ENCODE assay signal across 8 cellular contexts in genomic region chr1:145964328-145965118, GRCh38. TPM values are rescaled to one million over a fixed set of nuclear protein-coding genes. Genes with fewer than 3 reads are reported as not detected.
DNase-seq lines count a peak whose midpoint lies in the region; ATAC-seq and TF ChIP-seq lines count a peak whose summit lies in the region.

TSS of gene ANKRD34A (minus strand) at chr1:145964575. CDS start at chr1:145961759, 2,816 bp downstream.
TSS of gene POLR3GL (plus strand) at chr1:145964690. CDS start at chr1:145974866, 10,176 bp downstream.

- H3K4me1 Mint-ChIP-seq in CD4-positive, alpha-beta memory T cell, result peaks cover 29 to 69% (median 42%) of the 10 kb centered on the region in 4 donors
- peaks cover 48% of the 10 kb centered on the region for H3K4me1 Mint-ChIP-seq in activated CD4-positive, alpha-beta memory T cell treated with anti-CD3 and anti-CD28 coated beads, Interleukin-2, amount 10 ng/mL, durations not matched to agents 7 days and 5 days

- no peaks in the 10 kb centered on the region for H3K27me3 ChIP-seq in CD4-positive, alpha-beta memory T cell (ENCODE audit: insufficient read depth, low read length)
- H3K27me3 ChIP-seq in lung (ENCODE audit: control insufficient read depth, insufficient read depth), result no peaks in the 10 kb centered on the region

- peak within 1 kb of the TSS; percentile 71 for H3K27ac ChIP-seq in CD4-positive, alpha-beta memory T cell (ENCODE audit: low read depth, low read length)
- peak within 1 kb of the TSS; percentile 92 to 95 for H3K27ac ChIP-seq in lung (ENCODE audit: low read depth in 1 of 2, low read length in 1 of 2)

- WGBS in lung, 2 donors, result 1% methylated on average over 37 of the region's 37 CpGs

- ATAC-seq in GM19438 (IDR thresholded peaks at IDR 0.05; ENCODE audit: low read depth, unreplicated experiment) (peak; percentile 82), HG03571 (IDR thresholded peaks at IDR 0.05; ENCODE audit: unreplicated experiment) (peak; percentile 85), lung (ENCODE audit: insufficient read depth, low FRiP score) (peak; percentile 92)

- H3K36me3 ChIP-seq in CD4-positive, alpha-beta memory T cell (ENCODE audit: insufficient read depth, low read length), result no peaks in the 10 kb centered on the region
- peaks cover 0 to 5% of the 10 kb centered on the region in 2 donors for H3K36me3 ChIP-seq in lung (ENCODE audit: control insufficient read depth in 2 of 2, insufficient read depth in 2 of 2, low read length in 2 of 2)

- H3K9me3 Mint-ChIP-seq in CD4-positive, alpha-beta memory T cell, result peaks cover 0 to 5% (median 0%) of the 10 kb centered on the region in 8 donors
- peaks cover 5% of the 10 kb centered on the region for H3K9me3 Mint-ChIP-seq in activated CD4-positive, alpha-beta memory T cell treated with anti-CD3 and anti-CD28 coated beads, Interleukin-2, amount 10 ng/mL, durations not matched to agents 7 days and 5 days

- POLR2A ChIA-PET in CD4-positive, alpha-beta memory T cell (lab: Charles Lee; ENCODE audit: partially characterized antibody), result interaction anchor here (0.8 to 17.4 kb wide), 33 partner anchors 8 to 140 kb away, joined by 3 to 444 read pairs (median 4); partner anchors contain the start of genes NUDT17, PEX11B, PIAS3 and POLR3C
- POLR2A ChIA-PET in activated CD4-positive, alpha-beta memory T cell treated with anti-CD3 and anti-CD28 coated beads, Interleukin-2, amount 10 ng/mL, durations not matched to agents 7 days and 5 days (lab: Charles Lee), result interaction anchor here (0.9 to 12.6 kb wide), 35 partner anchors 9 to 684 kb away, joined by 3 to 264 read pairs (median 6); partner anchors contain the start of genes ANKRD35, HJV, NUDT17 and PEX11B

- H3K36me3 Mint-ChIP-seq in CD4-positive, alpha-beta memory T cell, result peaks cover 10 to 25% of the 10 kb centered on the region in 2 donors
- H3K36me3 Mint-ChIP-seq in activated CD4-positive, alpha-beta memory T cell treated with anti-CD3 and anti-CD28 coated beads, Interleukin-2, amount 10 ng/mL, durations not matched to agents 7 days and 5 days (ENCODE audit: low read depth), result peaks cover 14% of the 10 kb centered on the region

- TF ChIP-seq CTCF in lung (IDR thresholded peaks at IDR 0.05; ENCODE audit: control extremely low read depth, extremely low read depth), result no peak

- peak within 1 kb of the TSS; percentile 89 to 95 (median 93) for H3K4me3 Mint-ChIP-seq in CD4-positive, alpha-beta memory T cell
- H3K4me3 Mint-ChIP-seq in activated CD4-positive, alpha-beta memory T cell treated with anti-CD3 and anti-CD28 coated beads, Interleukin-2, amount 10 ng/mL, durations not matched to agents 7 days and 5 days, result peak within 1 kb of the TSS; percentile 96

- peaks cover 60% of the 10 kb centered on the region for H3K4me1 ChIP-seq in CD4-positive, alpha-beta memory T cell (ENCODE audit: insufficient read depth, low read length)
- peaks cover 11 to 16% of the 10 kb centered on the region in 2 donors for H3K4me1 ChIP-seq in lung (ENCODE audit: control insufficient read depth in 2 of 2, insufficient read depth in 2 of 2, low read length in 2 of 2)

- H3K4me3 ChIP-seq in CD4-positive, alpha-beta memory T cell (ENCODE audit: low read length in 2 of 2), result peak within 1 kb of the TSS; percentile 65 to 94
- H3K4me3 ChIP-seq in lung, result peak within 1 kb of the TSS; percentile 73

- CTCF ChIA-PET in CD4-positive, alpha-beta memory T cell (lab: Charles Lee; ENCODE audit: partially characterized antibody), result interaction anchor here (0.9 to 9.4 kb wide), 19 partner anchors 10 to 118 kb away, joined by 3 to 98 read pairs (median 5); partner anchors contain the start of genes NUDT17, PIAS3 and RBM8A
- CTCF ChIA-PET in activated CD4-positive, alpha-beta memory T cell treated with anti-CD3 and anti-CD28 coated beads, Interleukin-2, amount 10 ng/mL, durations not matched to agents 7 days and 5 days (lab: Charles Lee), result interaction anchor here (0.6 to 4.7 kb wide), 19 partner anchors 12 to 119 kb away, joined by 3 to 69 read pairs (median 5); partner anchors contain the start of genes ITGA10, NUDT17, PIAS3 and RBM8A

- no peaks in the 10 kb centered on the region for H3K27me3 Mint-ChIP-seq in CD4-positive, alpha-beta memory T cell
- H3K27me3 Mint-ChIP-seq in activated CD4-positive, alpha-beta memory T cell treated with anti-CD3 and anti-CD28 coated beads, Interleukin-2, amount 10 ng/mL, durations not matched to agents 7 days and 5 days, result peaks cover 3% of the 10 kb centered on the region

- DNase-seq in CD4-positive, alpha-beta memory T cell, result peak; percentile 88 to 97 (median 90)
- DNase-seq in NCI-H82 treated with DMSO at 0.1 percent for 48 hours (lab: John Stamatoyannopoulos, UW; ENCODE audit: unreplicated experiment) (peak; percentile 92), lung (ENCODE audit: low spot score) (peak; percentile 97)
- DNase-seq in activated CD4-positive, alpha-beta memory T cell treated with anti-CD3 and anti-CD28 coated beads, Interleukin-2, amount 10 ng/mL, durations not matched to agents 7 days and 5 days, result peak; percentile 95
- DNase-seq in effector CD4-positive, alpha-beta T cell, result peak; percentile 91
- peak; percentile 78 to 92 (median 88) for DNase-seq in stimulated activated CD4-positive, alpha-beta T cell treated with anti-CD3 and anti-CD28 coated beads, TNF-alpha, amount 100 ng/mL, for 24 hours (ENCODE audit: low read depth in 3 of 3)

- H3K27ac Mint-ChIP-seq in CD4-positive, alpha-beta memory T cell, result peak within 1 kb of the TSS; percentile 89 to 99 (median 98)
- H3K27ac Mint-ChIP-seq in activated CD4-positive, alpha-beta memory T cell treated with anti-CD3 and anti-CD28 coated beads, Interleukin-2, amount 10 ng/mL, durations not matched to agents 7 days and 5 days, result peak within 1 kb of the TSS; percentile 79

- intact Hi-C loops in CD4-positive, alpha-beta memory T cell (cut with micrococcal nuclease), result loop anchor here (1.0 to 5.0 kb wide), 5 partner anchors 13 to 105 kb away; partner anchors contain the start of genes PIAS3, RBM8A and TXNIP

- no peaks in the 10 kb centered on the region for H3K9me3 ChIP-seq in CD4-positive, alpha-beta memory T cell (ENCODE audit: control insufficient read depth in 1 of 2, low read length in 2 of 2)
- no peaks in the 10 kb centered on the region for H3K9me3 ChIP-seq in lung (ENCODE audit: control insufficient read depth in 2 of 2, insufficient read depth in 1 of 2, low read length in 1 of 2)

RNA-seq across cellular contexts. Expression of gene ANKRD34A, which starts in this region (rescaled TPM):
- 1 to 10 TPM; 1.8 to 2.1 TPM for total RNA-seq in CD4-positive, alpha-beta memory T cell
- polyA plus RNA-seq in CD4-positive, alpha-beta memory T cell, result under 1 TPM in 1 of 2 donors, not detected in 1; 0.60 TPM
- total RNA-seq in activated CD4-positive, alpha-beta memory T cell treated with anti-CD3 and anti-CD28 coated beads, Interleukin-2, amount 10 ng/mL, durations not matched to agents 7 days and 5 days, result 1 to 10 TPM; 2.9 to 3.7 TPM
- 1 to 10 TPM in 1 of 2 donors, under 1 TPM in 1; 0.06 to 1.0 TPM for total RNA-seq in lung
- under 1 TPM; 0.45 to 0.47 TPM for polyA plus RNA-seq in lung

RNA-seq across cellular contexts. Expression of gene POLR3GL, which starts in this region (rescaled TPM):
- 10 to 100 TPM; 36.6 to 38.3 TPM for total RNA-seq in CD4-positive, alpha-beta memory T cell
- 100 to 1,000 TPM in 1 of 2 donors, 10 to 100 TPM in 1; 95.3 to 164 TPM for polyA plus RNA-seq in CD4-positive, alpha-beta memory T cell
- 10 to 100 TPM; 32.4 to 33.7 TPM for total RNA-seq in activated CD4-positive, alpha-beta memory T cell treated with anti-CD3 and anti-CD28 coated beads, Interleukin-2, amount 10 ng/mL, durations not matched to agents 7 days and 5 days
- 10 to 100 TPM in 1 of 2 donors, 1 to 10 TPM in 1; 9.4 to 21.3 TPM for total RNA-seq in lung
- 10 to 100 TPM; 33.4 to 34.3 TPM for polyA plus RNA-seq in lung

Comparison
In these comparisons a context has a peak if more than half of its experiments do, and no peak if none do; other contexts are left out.
1. Peak in every context shown above with its lines: DNase-seq, ATAC-seq, H3K4me3 ChIP-seq and H3K27ac ChIP-seq.